Comparison of ENCODE assay signal across 8 cellular contexts in genomic region chr2:11746807-11747459, GRCh38. TPM values are rescaled to one million over a fixed set of nuclear protein-coding genes. Genes with fewer than 3 reads are reported as not detected.
DNase-seq lines count a peak whose midpoint lies in the region; ATAC-seq and TF ChIP-seq lines count a peak whose summit lies in the region.

No MANE protein-coding gene starts in this region.

- in situ Hi-C loops in IMR-90 (cut with MboI; ENCODE audit: low sequenced_read_pairs) = no loop called here

- peaks cover 13% of the 10 kb centered on the region for H3K4me1 ChIP-seq in IMR-90 (ENCODE audit: control insufficient read depth, insufficient read depth, low read length)
- peaks cover 35 to 50% of the 10 kb centered on the region in 2 donors for H3K4me1 ChIP-seq in neuronal stem cell (ENCODE audit: control insufficient read depth in 2 of 2, insufficient read depth in 1 of 2, low read depth in 1 of 2, low read length in 2 of 2)

- POLR2A ChIA-PET in IMR-90 (lab: Charles Lee; ENCODE audit: unreplicated experiment) = interaction anchor here (0.6 kb wide), 1 partner anchor 29 kb away, joined by 4 read pairs; no protein-coding TSS in a partner anchor

- CTCF ChIA-PET in IMR-90 (lab: Yijun Ruan, JAX) = interaction anchor here (1.1 to 1.5 kb wide), 4 partner anchors 8 to 266 kb away, joined by 3 to 6 read pairs (median 4); no protein-coding TSS in a partner anchor

- H3K14ac ChIP-seq in IMR-90 (replicated peaks; ENCODE audit: low read depth, low read length) (peak overlapping the region; percentile 34; the same call in 1 of the 2 replicates), neuronal stem cell (ENCODE audit: low read length) (no peak overlapping the region)

- H3K4me3 ChIP-seq in IMR-90 (ENCODE audit: insufficient read depth, low read depth, low read length) = peak overlapping the region; percentile 54
- H3K4me3 ChIP-seq in WI38 (ENCODE audit: low read depth, low read length) = peak overlapping the region; percentile 90
- H3K4me3 ChIP-seq in fibroblast of pulmonary artery (replicated peaks; ENCODE audit: low read depth, low read length) = peak overlapping the region; percentile 77
- H3K4me3 ChIP-seq in neuronal stem cell (ENCODE audit: low read length in 2 of 2) = peak overlapping the region; percentile 77 to 92

- H4K8ac ChIP-seq in IMR-90 (ENCODE audit: low read depth in 2 of 2, low read length in 2 of 2) = peak overlapping the region in 1 of 2 experiments; percentile 45; a peak in 1 of 4 replicates
- no peak overlapping the region for H4K8ac ChIP-seq in neuronal stem cell (ENCODE audit: low read depth, low read length)

- H3K36me3 ChIP-seq in IMR-90 (ENCODE audit: control insufficient read depth, insufficient read depth, low read length) = no peaks in the 10 kb centered on the region
- H3K36me3 ChIP-seq in neuronal stem cell (replicated peaks in 1 of 2; ENCODE audit: control insufficient read depth in 2 of 2, insufficient read depth in 2 of 2, low read length in 2 of 2) = no peaks in the 10 kb centered on the region

- no peak; the same call in 1 of the 2 replicates for TF ChIP-seq POLR2A in IMR-90 (IDR thresholded peaks at IDR 0.05; ENCODE audit: low read depth, low read length)

- H4K91ac ChIP-seq in IMR-90 (ENCODE audit: insufficient read depth, low read depth, low read length) (0 out of 2 replicates have a peak overlapping the region, but pooled peaks have one; percentile 13), neuronal stem cell (ENCODE audit: low read depth, low read length, poor library complexity) (no peak overlapping the region)

- TF ChIP-seq RAD21 in IMR-90 (IDR thresholded peaks at IDR 0.05; ENCODE audit: low read length) = no peak

- BruUV-seq in IMR-90 (replicated peaks; lab: Mats Ljungman, UMichigan) = no TSS peak

- peaks cover 11% of the 10 kb centered on the region; the same call in 1 of the 2 replicates for H4K20me1 ChIP-seq in IMR-90 (ENCODE audit: insufficient read depth, low read length)

- intact Hi-C loops in IMR-90 (cut with micrococcal nuclease) = loop anchor here (2.0 to 5.0 kb wide), 2 partner anchors 28 to 825 kb away; no protein-coding TSS in a partner anchor

- H3K27me3 ChIP-seq in IMR-90 (ENCODE audit: control insufficient read depth, insufficient read depth, low read length) = no peaks in the 10 kb centered on the region
- H3K27me3 ChIP-seq in neuronal stem cell (ENCODE audit: control insufficient read depth in 3 of 3, insufficient read depth in 3 of 3, low read depth in 1 of 3, low read length in 3 of 3) = no peaks in the 10 kb centered on the region

- H3K9me1 ChIP-seq in IMR-90 (ENCODE audit: insufficient read depth, low read length) = peaks cover 11% of the 10 kb centered on the region; the same call in 1 of the 2 replicates

- WGBS in IMR-90 (ENCODE audit: extremely low coverage in 2 of 2, insufficient read length in 1 of 2), 2 experiments = 0% methylated on average over 2 of the region's 42 CpGs; no CpG with 5 or more reads in 1 of the 2 experiments
- WGBS in neuronal stem cell (ENCODE audit: extremely low coverage in 2 of 2, insufficient read length in 2 of 2, insufficient replicate concordance in 1 of 2), 2 donors = no CpG with 5 or more reads among the region's 42 CpGs

- H2BK5ac ChIP-seq in IMR-90 (ENCODE audit: low read depth, low read length, poor library complexity, severe bottlenecking) (peak overlapping the region; percentile 25), neuronal stem cell (ENCODE audit: low read length) (peak overlapping the region; percentile 47)

- H3K9ac ChIP-seq in IMR-90 (ENCODE audit: low read depth, low read length) (peak overlapping the region; percentile 73), neuronal stem cell (ENCODE audit: low read depth, low read length, poor library complexity) (peak overlapping the region; percentile 87)

- DNase-seq in NCI-H1105 treated with DMSO at 0.1 percent for 48 hours (lab: John Stamatoyannopoulos, UW) (peak; percentile 56), NCI-H1105 (lab: John Stamatoyannopoulos, UW) (no peak), IMR-90 (peak; percentile 16), fibroblast of pulmonary artery (ENCODE audit: low read depth) (peak; percentile 23), neuronal stem cell (ENCODE audit: low spot score) (no peak), DMS114 treated with DMSO at 0.1 percent for 48 hours (lab: John Stamatoyannopoulos, UW; ENCODE audit: unreplicated experiment) (no peak)
- no peak for DNase-seq in activated CD4-positive, alpha-beta T cell treated with anti-CD3 and anti-CD28 coated beads for 4 hours

- H2BK12ac ChIP-seq in neuronal stem cell (ENCODE audit: low read length) = no peak overlapping the region

- H2BK120ac ChIP-seq in IMR-90 (ENCODE audit: low read depth, low read length) (0 out of 2 replicates have a peak overlapping the region, but pooled peaks have one; percentile 16), neuronal stem cell (ENCODE audit: low read depth, low read length) (peak overlapping the region; percentile 93)

- no peaks in the 10 kb centered on the region for H3K9me3 ChIP-seq in IMR-90 (ENCODE audit: control insufficient read depth, insufficient read depth, low read length)
- H3K9me3 ChIP-seq in neuronal stem cell (replicated peaks in 1 of 2; ENCODE audit: control insufficient read depth in 2 of 2, insufficient read depth in 1 of 2, low read depth in 1 of 2, low read length in 2 of 2) = no peaks in the 10 kb centered on the region

- H2AK5ac ChIP-seq in IMR-90 (ENCODE audit: low read depth, low read length) (no peak overlapping the region), neuronal stem cell (ENCODE audit: low read depth, low read length) (peak overlapping the region; percentile 38)

- H2AFZ ChIP-seq in IMR-90 (replicated peaks; ENCODE audit: low read length, poor library complexity) = peak overlapping the region; percentile 88
- peak overlapping the region; percentile 78 for H2AFZ ChIP-seq in neuronal stem cell (ENCODE audit: low read length)

- peak overlapping the region; percentile 34 for H3K4ac ChIP-seq in IMR-90 (ENCODE audit: low read depth, low read length)
- H3K4ac ChIP-seq in neuronal stem cell (ENCODE audit: low read length) = peak overlapping the region; percentile 29

- H2BK15ac ChIP-seq in IMR-90 (ENCODE audit: low read depth, low read length) (no peak overlapping the region), neuronal stem cell (ENCODE audit: low read length) (no peak overlapping the region)

- H4K5ac ChIP-seq in IMR-90 (ENCODE audit: low read depth, low read length) = no peak overlapping the region

- H3K23ac ChIP-seq in IMR-90 (ENCODE audit: low read depth, low read length) = peak overlapping the region; percentile 46
- H3K23ac ChIP-seq in neuronal stem cell (ENCODE audit: low read depth, low read length, poor library complexity) = peak overlapping the region; percentile 20

- dilution Hi-C loops in IMR-90 (cut with HindIII; ENCODE audit: low sequenced_read_pairs, unreplicated experiment) = no loop called here

- no peak overlapping the region for H2BK20ac ChIP-seq in IMR-90 (ENCODE audit: low read depth, low read length)

- H3K4me2 ChIP-seq in IMR-90 (ENCODE audit: low read depth, low read length) (peak overlapping the region; percentile 77), neuronal stem cell (ENCODE audit: insufficient read depth, low read length, poor library complexity, severe bottlenecking) (peak overlapping the region; percentile 84)

- H3K18ac ChIP-seq in IMR-90 (ENCODE audit: low read depth, low read length) (no peak overlapping the region), neuronal stem cell (ENCODE audit: low read length) (peak overlapping the region; percentile 95)

- peak overlapping the region; percentile 73 for H2AK9ac ChIP-seq in IMR-90 (replicated peaks; ENCODE audit: low read depth, low read length, poor library complexity)

- ATAC-seq in IMR-90 (ENCODE audit: low read depth) = peak; percentile 36

- no peak for TF ChIP-seq CTCF in IMR-90 (conservative IDR thresholded peaks at IDR 0.05; ENCODE audit: low read depth, low read length)
- no peak for TF ChIP-seq CTCF in WI38 (IDR thresholded peaks at IDR 0.05; ENCODE audit: low read depth, low read length)
- TF ChIP-seq CTCF in fibroblast of pulmonary artery (IDR thresholded peaks at IDR 0.05; ENCODE audit: low read length, missing control alignments) = no peak

- H3K56ac ChIP-seq in IMR-90 (ENCODE audit: extremely low read depth, insufficient read depth, low read length) = peak overlapping the region; percentile 12; the same call in 1 of the 2 replicates

- peaks cover 17 to 46% of the 10 kb centered on the region in 2 experiments for H3K79me1 ChIP-seq in IMR-90 (ENCODE audit: low read depth in 1 of 2, low read length in 2 of 2)
- H3K79me1 ChIP-seq in neuronal stem cell (ENCODE audit: low read depth, low read length) = peaks cover 13% of the 10 kb centered on the region

- peak overlapping the region; percentile 45 for H3K27ac ChIP-seq in IMR-90 (ENCODE audit: insufficient read depth, low read length)
- H3K27ac ChIP-seq in neuronal stem cell (replicated peaks; ENCODE audit: low read length) = peak overlapping the region; percentile 56

TF ChIP-seq in IMR-90, 13 proteins besides CTCF, POLR2A, EP300 and RAD21 (continues in another document):
- TF ChIP-seq MAFK (IDR thresholded peaks at IDR 0.05; ENCODE audit: low read depth, low read length) (no peak), USF2 (IDR thresholded peaks at IDR 0.05; ENCODE audit: low read depth, low read length) (no peak), MXI1 (IDR thresholded peaks at IDR 0.05; ENCODE audit: borderline replicate concordance, low read depth, low read length) (no peak), CEBPB (IDR thresholded peaks at IDR 0.05; ENCODE audit: low read depth, low read length) (no peak), FOS (IDR thresholded peaks at IDR 0.05; ENCODE audit: low read depth, low read length) (no peak), BHLHE40 (IDR thresholded peaks at IDR 0.05; ENCODE audit: low read depth, low read length) (no peak), SMC3 (IDR thresholded peaks at IDR 0.05; ENCODE audit: low read depth, low read length) (no peak), MAZ (IDR thresholded peaks at IDR 0.05; ENCODE audit: borderline replicate concordance, low read depth, low read length) (no peak), RCOR1 (IDR thresholded peaks at IDR 0.05; ENCODE audit: insufficient replicate concordance, low read length) (no peak), NFE2L2 (IDR thresholded peaks at IDR 0.05; ENCODE audit: low read depth, low read length) (no peak)

RNA-seq across cellular contexts. Expression of gene LPIN1, which starts 0.5 kb away (rescaled TPM):
- 21.3 and 21.7 TPM in 2 replicates for total RNA-seq in IMR-90 (2012; rRNA removed)
- 24.4 and 25.1 TPM in 2 replicates for polyA plus RNA-seq in IMR-90 (2012; rRNA removed)
- 10.6 and 12.6 TPM in 2 replicates for polyA plus RNA-seq in IMR-90 (2012; cell fraction: cytosol; rRNA removed)
- polyA plus RNA-seq in IMR-90 (2012; cell fraction: nucleus; rRNA removed; ENCODE audit: low replicate concordance) = 32.0 and 74.8 TPM in 2 replicates
- 19.1 TPM for polyA plus RNA-seq in neuronal stem cell (2013, experiment 1 of 2)
- polyA plus RNA-seq in neuronal stem cell (2013, experiment 2 of 2) = 20.2 TPM

Comparison
In these comparisons a context has a peak if more than half of its experiments do, and no peak if none do; other contexts are left out.
1. DNase-seq: peak in NCI-H1105 treated with DMSO at 0.1 percent for 48 hours (single experiment), IMR-90 (single experiment) and fibroblast of pulmonary artery (single experiment); none in NCI-H1105 (single experiment), neuronal stem cell (single experiment), DMS114 treated with DMSO at 0.1 percent for 48 hours (single experiment) and activated CD4-positive, alpha-beta T cell treated with anti-CD3 and anti-CD28 coated beads for 4 hours (0 of 2).
2. Peak in every context shown above with its lines, with median percentiles within 50 percentile points of each other: H3K4me3 ChIP-seq.